8 cellular contexts compared by ENCODE assay signal in genomic region chr1:10398734-10399486, GRCh38. TPM values are rescaled to one million over a fixed set of nuclear protein-coding genes. Genes with fewer than 3 reads are reported as not detected.
DNase-seq lines count a peak whose midpoint lies in the region; ATAC-seq and TF ChIP-seq lines count a peak whose summit lies in the region.

TSS of gene PGD (plus strand) at chr1:10399064. CDS start at chr1:10399118, 54 bp downstream.

- peaks cover 14 to 22% of the 10 kb centered on the region in 2 donors for H3K4me1 Mint-ChIP-seq in effector memory CD8-positive, alpha-beta T cell (ENCODE audit: low read depth in 2 of 2)
- H3K4me1 Mint-ChIP-seq in memory B cell, result peaks cover 11% of the 10 kb centered on the region

- H3K27me3 Mint-ChIP-seq in effector memory CD8-positive, alpha-beta T cell, result no peaks in the 10 kb centered on the region
- no peaks in the 10 kb centered on the region for H3K27me3 Mint-ChIP-seq in memory B cell

- H3K36me3 Mint-ChIP-seq in effector memory CD8-positive, alpha-beta T cell (ENCODE audit: insufficient read depth), result peaks cover 14% of the 10 kb centered on the region
- peaks cover 9% of the 10 kb centered on the region for H3K36me3 Mint-ChIP-seq in memory B cell

- peak within 1 kb of the TSS; percentile 90 to 95 for H3K4me3 Mint-ChIP-seq in effector memory CD8-positive, alpha-beta T cell
- H3K4me3 Mint-ChIP-seq in memory B cell, result peak within 1 kb of the TSS; percentile 93

- peak within 1 kb of the TSS; percentile 13 to 92 for H3K27ac Mint-ChIP-seq in effector memory CD8-positive, alpha-beta T cell
- peak within 1 kb of the TSS; percentile 81 for H3K27ac Mint-ChIP-seq in memory B cell

- ATAC-seq in effector memory CD8-positive, alpha-beta T cell (replicated peaks), result peak; percentile 94
- peak; percentile 91 for ATAC-seq in memory B cell (ENCODE audit: low read depth)

- peak; percentile 99 for DNase-seq in CMK (ENCODE audit: low read depth)
- DNase-seq in GM20000 (ENCODE audit: low spot score), result peak; percentile 100
- DNase-seq in HT-29 (ENCODE audit: low spot score), result peak; percentile 98
- DNase-seq in NOMO-1 (lab: John Stamatoyannopoulos, UW; ENCODE audit: unreplicated experiment in 2 of 2), result peak; percentile 98
- DNase-seq in activated CD8-positive, alpha-beta memory T cell treated with anti-CD3 and anti-CD28 coated beads for 4 hours (ENCODE audit: low read depth in 2 of 2), result peak; percentile 94 to 96
- peak; percentile 95 to 97 (median 96) for DNase-seq in effector memory CD8-positive, alpha-beta T cell
- DNase-seq in memory B cell (ENCODE audit: low spot score in 2 of 2), result peak; percentile 88 to 94
- DNase-seq in stimulated activated CD8-positive, alpha-beta memory T cell treated with anti-CD3 and anti-CD28 coated beads, Interleukin-12 subunit alpha, Interleukin-12 subunit beta, amount 100 ng/mL, for 24 hours (ENCODE audit: extremely low read depth), result peak; percentile 96

- no peak for TF ChIP-seq CTCF in GM20000 (IDR thresholded peaks at IDR 0.05; ENCODE audit: extremely low read depth, missing control alignments)

- H3K9me3 Mint-ChIP-seq in effector memory CD8-positive, alpha-beta T cell, result no peaks in the 10 kb centered on the region
- no peaks in the 10 kb centered on the region for H3K9me3 Mint-ChIP-seq in memory B cell

RNA-seq across cellular contexts. Expression of gene PGD, which starts in this region (rescaled TPM):
- total RNA-seq in HT-29 (2014; rRNA removed; shearing (Covaris generic)), result 95.6 and 97.1 TPM in 2 replicates

Comparison
In these comparisons a context has a peak if more than half of its experiments do, and no peak if none do; other contexts are left out.
1. Peak in every context shown above with its lines: DNase-seq and ATAC-seq.